ENCODE assay signal across 8 cellular contexts in genomic region chr22:43110927-43111623, GRCh38. TPM values are rescaled to one million over a fixed set of nuclear protein-coding genes. Genes with fewer than 3 reads are reported as not detected.
DNase-seq lines count a peak whose midpoint lies in the region; ATAC-seq and TF ChIP-seq lines count a peak whose summit lies in the region.

No MANE protein-coding gene starts in this region.

- H3K4me1 ChIP-seq in endodermal cell (ENCODE audit: control insufficient read depth, insufficient read depth, low read length): peaks cover 2% of the 10 kb centered on the region
- H3K4me1 ChIP-seq in uterus: peaks cover 0 to 12% of the 10 kb centered on the region in 2 donors

- ATAC-seq in HG03432 (IDR thresholded peaks at IDR 0.05; ENCODE audit: unreplicated experiment): peak; percentile 68
- ATAC-seq in naive thymus-derived CD8-positive, alpha-beta T cell: peak; percentile 89 to 90

- H3K27me3 ChIP-seq in endodermal cell (ENCODE audit: control insufficient read depth, insufficient read depth, low read length, poor library complexity, severe bottlenecking): peaks cover 33% of the 10 kb centered on the region
- H3K27me3 ChIP-seq in uterus: peaks cover 8 to 14% of the 10 kb centered on the region in 2 donors

- no peaks in the 10 kb centered on the region for H3K9me3 Mint-ChIP-seq in activated CD4-positive, alpha-beta T cell treated with anti-CD3 and anti-CD28 coated beads, Interleukin-2, amount 10 ng/mL, durations not matched to agents 24 days and 14 days
- H3K9me3 Mint-ChIP-seq in endodermal cell: no peaks in the 10 kb centered on the region
- no peaks in the 10 kb centered on the region for H3K9me3 Mint-ChIP-seq in naive thymus-derived CD8-positive, alpha-beta T cell

- no peak for TF ChIP-seq POLR2A in uterus (IDR thresholded peaks at IDR 0.05)

- TF ChIP-seq CTCF in endodermal cell (conservative IDR thresholded peaks at IDR 0.05): no peak
- no peak for TF ChIP-seq CTCF in uterus (IDR thresholded peaks at IDR 0.05)

- H3K27me3 Mint-ChIP-seq in activated CD4-positive, alpha-beta T cell treated with anti-CD3 and anti-CD28 coated beads, Interleukin-2, amount 10 ng/mL, durations not matched to agents 24 days and 14 days: peaks cover 32% of the 10 kb centered on the region
- peaks cover 31% of the 10 kb centered on the region for H3K27me3 Mint-ChIP-seq in endodermal cell (ENCODE audit: insufficient read depth)
- H3K27me3 Mint-ChIP-seq in naive thymus-derived CD8-positive, alpha-beta T cell: peaks cover 0 to 9% (median 0%) of the 10 kb centered on the region in 5 donors

- H3K36me3 ChIP-seq in endodermal cell (ENCODE audit: control insufficient read depth, insufficient read depth, low read length): no peaks in the 10 kb centered on the region
- no peaks in the 10 kb centered on the region for H3K36me3 ChIP-seq in uterus

- DNase-seq in DMS53 (lab: John Stamatoyannopoulos, UW): peak; percentile 81
- DNase-seq in activated CD4-positive, alpha-beta T cell treated with anti-CD3 and anti-CD28 coated beads, Interleukin-2, amount 10 ng/mL, durations not matched to agents 24 days and 14 days: peak; percentile 80
- DNase-seq in endodermal cell: peak; percentile 68
- peak; percentile 29 to 78 (median 52) for DNase-seq in naive thymus-derived CD8-positive, alpha-beta T cell
- no peak for DNase-seq in uterus
- no peak for DNase-seq in epidermal melanocyte (ENCODE audit: insufficient read length, low spot score)
- DNase-seq in medulla oblongata (ENCODE audit: extremely low spot score): no peak

- intact Hi-C loops in activated CD4-positive, alpha-beta T cell treated with anti-CD3 and anti-CD28 coated beads, Interleukin-2, amount 10 ng/mL, durations not matched to agents 24 days and 14 days (cut with micrococcal nuclease): no loop called here
- intact Hi-C loops in uterus (cut with DNase I; ENCODE audit: low total_unique reads): loop anchor here (5.0 kb wide), 1 partner anchor 1431 kb away; no protein-coding TSS in a partner anchor

- H3K9me3 ChIP-seq in endodermal cell (ENCODE audit: control insufficient read depth, low read length) (no peaks in the 10 kb centered on the region), uterus (no peaks in the 10 kb centered on the region)

- no peak overlapping the region for H3K27ac Mint-ChIP-seq in activated CD4-positive, alpha-beta T cell treated with anti-CD3 and anti-CD28 coated beads, Interleukin-2, amount 10 ng/mL, durations not matched to agents 24 days and 14 days
- no peak overlapping the region for H3K27ac Mint-ChIP-seq in endodermal cell
- H3K27ac Mint-ChIP-seq in naive thymus-derived CD8-positive, alpha-beta T cell: peak overlapping the region in 7 of 10 donors; percentile 10 to 92 (median 67)

- H3K4me3 ChIP-seq in endodermal cell (ENCODE audit: low read length) (peak overlapping the region; percentile 78), uterus (peak overlapping the region; percentile 3 to 28)

- no peak overlapping the region for H3K9ac ChIP-seq in endodermal cell (ENCODE audit: extremely low read depth, low read length, poor library complexity, severe bottlenecking)

- H3K27ac ChIP-seq in endodermal cell (ENCODE audit: low read depth, low read length) (no peak overlapping the region), uterus (no peak overlapping the region)

- WGBS in endodermal cell (ENCODE audit: insufficient coverage in 1 of 2, insufficient read length in 1 of 2), 2 experiments: 4 to 8% methylated on average over 24 to 86 of the region's 86 CpGs

- H3K36me3 Mint-ChIP-seq in activated CD4-positive, alpha-beta T cell treated with anti-CD3 and anti-CD28 coated beads, Interleukin-2, amount 10 ng/mL, durations not matched to agents 24 days and 14 days (ENCODE audit: low read depth): no peaks in the 10 kb centered on the region
- H3K36me3 Mint-ChIP-seq in endodermal cell (ENCODE audit: low read depth): peaks cover 3% of the 10 kb centered on the region
- H3K36me3 Mint-ChIP-seq in naive thymus-derived CD8-positive, alpha-beta T cell: no peaks in the 10 kb centered on the region

- H3K4me3 Mint-ChIP-seq in activated CD4-positive, alpha-beta T cell treated with anti-CD3 and anti-CD28 coated beads, Interleukin-2, amount 10 ng/mL, durations not matched to agents 24 days and 14 days: peak overlapping the region; percentile 66
- H3K4me3 Mint-ChIP-seq in endodermal cell: peak overlapping the region; percentile 60
- H3K4me3 Mint-ChIP-seq in naive thymus-derived CD8-positive, alpha-beta T cell: peak overlapping the region; percentile 68 to 90 (median 77)

- H3K4me1 Mint-ChIP-seq in activated CD4-positive, alpha-beta T cell treated with anti-CD3 and anti-CD28 coated beads, Interleukin-2, amount 10 ng/mL, durations not matched to agents 24 days and 14 days: peaks cover 4% of the 10 kb centered on the region
- H3K4me1 Mint-ChIP-seq in endodermal cell: peaks cover 18% of the 10 kb centered on the region
- H3K4me1 Mint-ChIP-seq in naive thymus-derived CD8-positive, alpha-beta T cell: peaks cover 0 to 23% (median 8%) of the 10 kb centered on the region in 4 donors

- POLR2A ChIA-PET in naive thymus-derived CD8-positive, alpha-beta T cell (lab: Charles Lee): interaction anchor here (0.5 to 1.0 kb wide), 4 partner anchors 32 to 96 kb away, joined by 3 to 4 read pairs (median 4); partner anchors contain the start of gene PACSIN2

RNA-seq across cellular contexts. Expression of gene BIK, which starts 0.5 kb away (rescaled TPM):
- 1.7 and 2.5 TPM in 2 replicates for total RNA-seq in activated CD4-positive, alpha-beta T cell treated with anti-CD3 and anti-CD28 coated beads, Interleukin-2, amount 10 ng/mL, durations not matched to agents 24 days and 14 days
- total RNA-seq in endodermal cell (10 to 100 TPM in 1 of 2 donors, 1 to 10 TPM in 1; 5.8 to 13.3 TPM), uterus (under 1 TPM in 3 of 4 donors, not detected in 1; 0.49 to 0.77 (median 0.76) TPM)
- polyA plus RNA-seq in endodermal cell (2013, experiment 1 of 2): 0.82 TPM
- polyA plus RNA-seq in endodermal cell (2013, experiment 2 of 2): 0.79 TPM
- 1 to 10 TPM; 2.6 TPM for total RNA-seq in naive thymus-derived CD8-positive, alpha-beta T cell
- 1 to 10 TPM; 2.8 to 6.1 (median 4.0) TPM for polyA plus RNA-seq in naive thymus-derived CD8-positive, alpha-beta T cell

RNA-seq across cellular contexts. Expression of gene TTLL1, which starts 21.9 kb away (rescaled TPM):
- total RNA-seq in activated CD4-positive, alpha-beta T cell treated with anti-CD3 and anti-CD28 coated beads, Interleukin-2, amount 10 ng/mL, durations not matched to agents 24 days and 14 days: 2.6 TPM in 2 replicates
- total RNA-seq in endodermal cell (10 to 100 TPM in 1 of 2 donors, 1 to 10 TPM in 1; 6.9 to 10.4 TPM), uterus (10 to 100 TPM in 1 of 4 donors, 1 to 10 TPM in 3; 3.6 to 12.5 (median 5.3) TPM)
- polyA plus RNA-seq in endodermal cell (2013, experiment 1 of 2): 27.1 TPM
- 28.3 TPM for polyA plus RNA-seq in endodermal cell (2013, experiment 2 of 2)
- 1 to 10 TPM; 6.6 to 7.3 TPM for total RNA-seq in naive thymus-derived CD8-positive, alpha-beta T cell
- polyA plus RNA-seq in naive thymus-derived CD8-positive, alpha-beta T cell: 10 to 100 TPM; 12.7 to 14.5 (median 12.8) TPM

RNA-seq across cellular contexts. Expression of gene MCAT, which starts 32.1 kb away (rescaled TPM):
- 20.9 and 24.3 TPM in 2 replicates for total RNA-seq in activated CD4-positive, alpha-beta T cell treated with anti-CD3 and anti-CD28 coated beads, Interleukin-2, amount 10 ng/mL, durations not matched to agents 24 days and 14 days
- total RNA-seq in endodermal cell (10 to 100 TPM; 17.1 to 19.9 TPM), uterus (100 to 1,000 TPM in 1 of 4 donors, 10 to 100 TPM in 2, 1 to 10 TPM in 1; 7.6 to 102 (median 17.6) TPM)
- polyA plus RNA-seq in endodermal cell (2013, experiment 1 of 2): 14.7 TPM
- polyA plus RNA-seq in endodermal cell (2013, experiment 2 of 2): 14.6 TPM
- total RNA-seq in naive thymus-derived CD8-positive, alpha-beta T cell: 10 to 100 TPM in 1 of 2 experiments, 1 to 10 TPM in 1; 9.2 to 10.1 TPM
- 10 to 100 TPM; 10.8 to 11.3 (median 10.8) TPM for polyA plus RNA-seq in naive thymus-derived CD8-positive, alpha-beta T cell

RNA-seq across cellular contexts. Expression of gene TSPO, which starts 40.3 kb away (rescaled TPM):
- 126 and 138 TPM in 2 replicates for total RNA-seq in activated CD4-positive, alpha-beta T cell treated with anti-CD3 and anti-CD28 coated beads, Interleukin-2, amount 10 ng/mL, durations not matched to agents 24 days and 14 days
- total RNA-seq in endodermal cell (10 to 100 TPM in 1 of 2 donors, 1 to 10 TPM in 1; 9.6 to 12.3 TPM), uterus (100 to 1,000 TPM in 2 of 4 donors, 10 to 100 TPM in 2; 73.7 to 267 (median 148) TPM)
- polyA plus RNA-seq in endodermal cell (2013, experiment 1 of 2): 25.2 TPM
- 20.9 TPM for polyA plus RNA-seq in endodermal cell (2013, experiment 2 of 2)
- 10 to 100 TPM; 64.0 to 69.0 TPM for total RNA-seq in naive thymus-derived CD8-positive, alpha-beta T cell
- 100 to 1,000 TPM; 284 to 305 (median 304) TPM for polyA plus RNA-seq in naive thymus-derived CD8-positive, alpha-beta T cell

Comparison
In these comparisons a context has a peak if more than half of its experiments do, and no peak if none do; other contexts are left out.
1. DNase-seq: peak in DMS53 (single experiment), activated CD4-positive, alpha-beta T cell treated with anti-CD3 and anti-CD28 coated beads, Interleukin-2, amount 10 ng/mL, durations not matched to agents 24 days and 14 days (single experiment), endodermal cell (single experiment) and naive thymus-derived CD8-positive, alpha-beta T cell (10 of 10); none in uterus (0 of 2), epidermal melanocyte (single experiment) and medulla oblongata (single experiment).
2. H3K27ac Mint-ChIP-seq: peak in naive thymus-derived CD8-positive, alpha-beta T cell (7 of 10); none in activated CD4-positive, alpha-beta T cell treated with anti-CD3 and anti-CD28 coated beads, Interleukin-2, amount 10 ng/mL, durations not matched to agents 24 days and 14 days (single experiment) and endodermal cell (single experiment).
3. Peak in every context shown above with its lines, with median percentiles within 50 percentile points of each other: H3K4me3 Mint-ChIP-seq.